In genomic region chr15:71730277-71731144, GRCh38 we compare ENCODE assay signal across 8 cellular contexts.
DNase-seq lines count a peak whose midpoint lies in the region; ATAC-seq, FAIRE-seq and TF ChIP-seq lines count a peak whose summit lies in the region.

No MANE protein-coding gene starts in this region.

- no peak for TF ChIP-seq EP300 in GM12878 (IDR thresholded peaks at IDR 0.05; ENCODE audit: borderline replicate concordance in 1 of 2, control insufficient read depth in 1 of 2, low read depth in 2 of 2, low read length in 2 of 2)

- H3K36me3 ChIP-seq in HEK293 (ENCODE audit: control insufficient read depth in 2 of 2, insufficient read depth in 1 of 2, low read length in 2 of 2) = no peaks in the 10 kb centered on the region
- no peaks in the 10 kb centered on the region for H3K36me3 ChIP-seq in PC-3 (ENCODE audit: low read depth, low read length)
- H3K36me3 ChIP-seq in GM12878 (ENCODE audit: control insufficient read depth in 2 of 2, insufficient read depth in 2 of 2, low read length in 1 of 2) = no peaks in the 10 kb centered on the region

- CTCF ChIA-PET in HEK293 (lab: Yijun Ruan, JAX) (interaction anchor here (0.5 to 8.4 kb wide), 45 partner anchors 9 to 374 kb away, joined by 3 to 93 read pairs (median 4); no protein-coding TSS in a partner anchor), PC-3 (lab: Charles Lee) (no interaction called here), GM12878 (lab: Yijun Ruan, JAX) (interaction anchor here (1.0 to 1.6 kb wide), 3 partner anchors 13 to 283 kb away, joined by 3 to 4 read pairs (median 3); no protein-coding TSS in a partner anchor)

- no peak overlapping the region for H2AFZ ChIP-seq in PC-3 (ENCODE audit: low read length)
- H2AFZ ChIP-seq in GM12878 (ENCODE audit: control insufficient read depth, low read depth, low read length) = no peak overlapping the region

- SMC1A ChIA-PET in GM12878 (lab: Charles Lee; ENCODE audit: uncharacterized antibody, unreplicated experiment) = no interaction called here

- RAD21 ChIA-PET in GM12878 (lab: Charles Lee; ENCODE audit: unreplicated experiment) = no interaction called here

- H3K9ac ChIP-seq in PC-3 (ENCODE audit: low read length) (no peak overlapping the region), GM12878 (ENCODE audit: control insufficient read depth, insufficient read depth, low read length) (no peak overlapping the region)

- no peak for TF ChIP-seq POLR2A in GM12878 (IDR thresholded peaks at IDR 0.05; ENCODE audit: low read depth, low read length)

- FAIRE-seq in GM12878 (lab: Jason Lieb, UNC) = peak; percentile 98

- H3K27ac ChIP-seq in HEK293 (ENCODE audit: extremely low read depth, low read depth, low read length) (no peak overlapping the region), PC-3 (ENCODE audit: low read length) (no peak overlapping the region), GM12878 (ENCODE audit: control insufficient read depth, insufficient read depth) (no peak overlapping the region)

- no peaks in the 10 kb centered on the region for H4K20me1 ChIP-seq in PC-3 (ENCODE audit: low read length)
- no peaks in the 10 kb centered on the region for H4K20me1 ChIP-seq in GM12878 (ENCODE audit: control insufficient read depth, insufficient read depth)

- intact Hi-C loops in PC-3 (cut with micrococcal nuclease) = loop anchor here (5.0 kb wide), 1 partner anchor 283 kb away; no protein-coding TSS in a partner anchor
- intact Hi-C loops in GM12878 (cut with micrococcal nuclease; ENCODE audit: unreplicated experiment) = loop anchor here (1.0 kb wide), 2 partner anchors 155 to 282 kb away; no protein-coding TSS in a partner anchor

- POLR2A ChIA-PET in HEK293 (lab: Yijun Ruan, JAX) (no interaction called here), PC-3 (lab: Charles Lee; ENCODE audit: unreplicated experiment) (no interaction called here), GM12878 (lab: Charles Lee) (no interaction called here)

- TF ChIP-seq CTCF in HEK293 (tag by site-specific recombination; IDR thresholded peaks at IDR 0.05) (peak; percentile 69), PC-3 (conservative IDR thresholded peaks at IDR 0.05; ENCODE audit: low read depth, low read length) (peak; percentile 88), GM12878 (IDR thresholded peaks at IDR 0.05 in 2 of 3, conservative IDR thresholded peaks at IDR 0.05 in 1 of 3; ENCODE audit: control insufficient read depth in 2 of 3, extremely low read depth in 1 of 3, insufficient read depth in 1 of 3, low read depth in 3 of 3, low read length in 3 of 3) (peak; percentile 68 to 76 (median 75))

- H3K4me1 ChIP-seq in HEK293 (ENCODE audit: control insufficient read depth, insufficient read depth, low read length) = no peaks in the 10 kb centered on the region
- peaks cover 3% of the 10 kb centered on the region; the same call in 1 of the 2 replicates for H3K4me1 ChIP-seq in PC-3 (ENCODE audit: insufficient read depth, low read length)
- H3K4me1 ChIP-seq in GM12878 (ENCODE audit: control insufficient read depth, insufficient read depth, low read length) = no peaks in the 10 kb centered on the region

- H3K4me3 ChIP-seq in HEK293 (ENCODE audit: low read depth, low read length) (no peak overlapping the region), PC-3 (ENCODE audit: low read length) (no peak overlapping the region), GM12878 (no peak overlapping the region)

- TF ChIP-seq RAD21 in GM12878 (IDR thresholded peaks at IDR 0.05; ENCODE audit: insufficient read depth, low read depth, low read length) = peak; percentile 75

- H3K4me2 ChIP-seq in PC-3 (ENCODE audit: low read length) (no peak overlapping the region), GM12878 (ENCODE audit: control insufficient read depth, insufficient read depth) (no peak overlapping the region)

- 23% methylated on average over 15 of the region's 15 CpGs for WGBS in GM12878 (ENCODE audit: insufficient coverage, insufficient replicate concordance, low lambda C conversion rate, missing lambda C conversion rate)

- no peaks in the 10 kb centered on the region for H3K79me2 ChIP-seq in PC-3 (ENCODE audit: low read length)
- H3K79me2 ChIP-seq in GM12878 (ENCODE audit: control insufficient read depth, insufficient read depth, low read length) = no peaks in the 10 kb centered on the region

- H3K27me3 ChIP-seq in PC-3 (ENCODE audit: low read length) = no peaks in the 10 kb centered on the region
- H3K27me3 ChIP-seq in GM12878 (replicated peaks in 1 of 2; ENCODE audit: control insufficient read depth in 2 of 2, insufficient read depth in 2 of 2, low read length in 1 of 2) = 0 out of 4 replicates have a peak, but pooled peaks cover 0 to 2% of the 10 kb centered on the region in 2 experiments

- peak; percentile 88 for ATAC-seq in PC-3
- ATAC-seq in GM12878 = peak; percentile 94
- ATAC-seq in GM21528 (IDR thresholded peaks at IDR 0.05; ENCODE audit: low FRiP score, unreplicated experiment) = no peak

- no peaks in the 10 kb centered on the region for H3K9me2 ChIP-seq in PC-3 (replicated peaks; ENCODE audit: low read length)

- BruUV-seq in PC-3 (replicated peaks; lab: Mats Ljungman, UMichigan) (no TSS peak), GM12878 (replicated peaks; lab: Mats Ljungman, UMichigan) (no TSS peak)

- H3K9me3 ChIP-seq in HEK293 (ENCODE audit: control insufficient read depth, insufficient read depth, low read depth, low read length) (no peaks in the 10 kb centered on the region), PC-3 (ENCODE audit: low read length) (no peaks in the 10 kb centered on the region), GM12878 (replicated peaks; ENCODE audit: control insufficient read depth, insufficient read depth, low read length) (no peaks in the 10 kb centered on the region)

- DNase-seq in NCI-H2081 (lab: John Stamatoyannopoulos, UW) = peak; percentile 35 to 56
- DNase-seq in NCI-H2081 treated with DMSO at 0.1 percent for 48 hours (lab: John Stamatoyannopoulos, UW) = no peak
- DNase-seq in PC-3 = peak; percentile 76
- DNase-seq in GM12878 (ENCODE audit: low read depth, low spot score) = no peak
- DNase-seq in iris pigment epithelial cell (ENCODE audit: low read depth) = peak; percentile 76
- DNase-seq in stimulated activated CD8-positive, alpha-beta memory T cell treated with anti-CD3 and anti-CD28 coated beads, Interleukin-4, amount 100 ng/mL, for 48 hours = peak; percentile 38

- in situ Hi-C loops in GM12878 (cut with MboI) = no loop called here

- H3F3A ChIP-seq in PC-3 (ENCODE audit: low read length, unreplicated experiment) = no peaks in the 10 kb centered on the region

TF ChIP-seq in HEK293, 187 proteins besides CTCF, POLR2A, EP300 and RAD21 (continues in another document):
- TF ChIP-seq ZNF692 (tag by site-specific recombination; IDR thresholded peaks at IDR 0.05) (no peak), ZSCAN30 (tag by site-specific recombination; IDR thresholded peaks at IDR 0.05) (no peak), ZBTB1 (tag by site-specific recombination; IDR thresholded peaks at IDR 0.05) (no peak), ZNF707 (tag by site-specific recombination; IDR thresholded peaks at IDR 0.05) (no peak), ZNF404 (tag by site-specific recombination; IDR thresholded peaks at IDR 0.05) (no peak), KLF8 (tag by site-specific recombination; IDR thresholded peaks at IDR 0.05) (no peak), ZBTB7A (tag by site-specific recombination; IDR thresholded peaks at IDR 0.05; ENCODE audit: low read depth) (no peak)

TF ChIP-seq in GM12878, 131 proteins besides CTCF, POLR2A, EP300 and RAD21:
- no peak for TF ChIP-seq ZNF592 (IDR thresholded peaks at IDR 0.05)
- TF ChIP-seq SMC3 (IDR thresholded peaks at IDR 0.05; ENCODE audit: borderline replicate concordance, low read length) = peak; percentile 81
- no peak for TF ChIP-seq TAF1 (IDR thresholded peaks at IDR 0.05; ENCODE audit: borderline replicate concordance, low read depth, low read length)
TF ChIP-seq in GM12878: peak in this region for 1.

Comparison
In these comparisons a context has a peak if more than half of its experiments do, and no peak if none do; other contexts are left out.
1. DNase-seq: peak in NCI-H2081 (2 of 2), PC-3 (single experiment), iris pigment epithelial cell (single experiment) and stimulated activated CD8-positive, alpha-beta memory T cell treated with anti-CD3 and anti-CD28 coated beads, Interleukin-4, amount 100 ng/mL, for 48 hours (single experiment); none in NCI-H2081 treated with DMSO at 0.1 percent for 48 hours (single experiment) and GM12878 (single experiment).
2. Peak in every context shown above with its lines, with median percentiles within 50 percentile points of each other: CTCF ChIP-seq.